ENCODE assay signal across 19 cellular contexts in the genomic region with DNA sequence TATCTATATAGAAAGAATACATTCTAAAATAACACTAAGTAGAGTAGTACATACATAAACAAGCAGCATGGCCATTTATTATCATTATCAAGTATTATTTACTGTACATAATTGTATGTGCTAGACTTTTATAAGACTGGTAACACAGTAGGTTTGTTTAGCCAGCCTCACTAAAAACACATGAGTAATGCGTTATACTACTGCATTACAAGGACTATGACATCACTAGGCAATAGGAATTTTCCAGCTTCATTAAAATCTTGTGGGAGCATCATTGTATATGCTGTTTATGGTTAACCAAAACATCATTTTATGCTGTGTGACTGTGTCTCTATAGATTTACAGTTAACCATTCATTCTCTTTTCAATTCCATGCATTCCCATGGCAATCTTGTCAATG.
DNase-seq lines count a peak whose midpoint lies in the region; TF ChIP-seq lines count a peak whose summit lies in the region.
"Had no signal": no experiment of that assay in that cellular context is flagged by ENCODE, and none has a peak within 500 bp of the region (broad histone marks: within the 10 kb centered on the region; RNA-seq: fewer than 3 reads in every experiment).

No MANE protein-coding gene starts in this region.

- H3F3A ChIP-seq in smooth muscle cell (ENCODE audit: low read depth): peaks cover 5% of the 10 kb centered on the region

- H3K27me3 ChIP-seq in mammary epithelial cell (ENCODE audit: insufficient read depth, low read length) (no peaks in the 10 kb centered on the region), breast epithelium (no peaks in the 10 kb centered on the region), smooth muscle cell (ENCODE audit: low read depth) (no peaks in the 10 kb centered on the region), transverse colon (no peaks in the 10 kb centered on the region)
- H3K27me3 ChIP-seq: BLaER1 had no signal

- H3K36me3 ChIP-seq in mammary epithelial cell (ENCODE audit: insufficient read depth, low read length) (no peaks in the 10 kb centered on the region), breast epithelium (no peaks in the 10 kb centered on the region), smooth muscle cell (ENCODE audit: low read depth) (no peaks in the 10 kb centered on the region), transverse colon (no peaks in the 10 kb centered on the region)
- H3K36me3 ChIP-seq: BLaER1, HAP-1 had no signal

- peaks cover 7% of the 10 kb centered on the region for H3K4me1 ChIP-seq in mammary epithelial cell (ENCODE audit: insufficient read depth, low read length)
- H3K4me1 ChIP-seq in breast epithelium: no peaks in the 10 kb centered on the region
- no peaks in the 10 kb centered on the region for H3K4me1 ChIP-seq in smooth muscle cell (ENCODE audit: low read depth)
- no peaks in the 10 kb centered on the region for H3K4me1 ChIP-seq in transverse colon
- H3K4me1 ChIP-seq: A549, BLaER1, HAP-1 had no signal

- H3K27ac ChIP-seq in mammary epithelial cell (ENCODE audit: insufficient read depth, low read depth, low read length) (no peak overlapping the region), breast epithelium (no peak overlapping the region), smooth muscle cell (ENCODE audit: low read depth) (peak overlapping the region; percentile 5), transverse colon (no peak overlapping the region)
- H3K27ac ChIP-seq: 22Rv1, A549, BLaER1, GM23248, HL-60 had no signal

- DNase-seq in mammary epithelial cell (peak; percentile 27), breast epithelium (ENCODE audit: low spot score in 2 of 2) (no peak), M059J (ENCODE audit: low read depth) (peak; percentile 16), epithelial cell of esophagus (ENCODE audit: low read depth) (peak; percentile 29), smooth muscle cell (lab: John Stamatoyannopoulos, UW; ENCODE audit: unreplicated experiment) (no peak), midbrain (lab: John Stamatoyannopoulos, UW) (no peak), transverse colon (no peak)
- DNase-seq in stimulated activated CD4-positive, alpha-beta T cell treated with anti-CD3 and anti-CD28 coated beads, Interleukin-2, amount 100 ng/mL, for 48 hours: no peak
- DNase-seq: AML-193; CD4-positive, alpha-beta memory T cell; DMS153; DMS79; GM23248 had no signal

- dilution Hi-C loops in mammary epithelial cell (cut with HindIII; ENCODE audit: low sequenced_read_pairs): no loop called here

- no peak overlapping the region for H3K4me2 ChIP-seq in mammary epithelial cell (ENCODE audit: insufficient read depth, low read depth, low read length)
- no peak overlapping the region for H3K4me2 ChIP-seq in smooth muscle cell
- H3K4me2 ChIP-seq: A549, BLaER1 had no signal

- TF ChIP-seq CTCF in mammary epithelial cell (conservative IDR thresholded peaks at IDR 0.05 in 1 of 2, IDR thresholded peaks at IDR 0.05 in 1 of 2; ENCODE audit: extremely low read depth in 1 of 2, insufficient read depth in 1 of 2, low read depth in 1 of 2, low read length in 2 of 2): no peak
- no peak for TF ChIP-seq CTCF in breast epithelium (IDR thresholded peaks at IDR 0.05)
- TF ChIP-seq CTCF in epithelial cell of esophagus (IDR thresholded peaks at IDR 0.05; ENCODE audit: insufficient read depth, low read depth, low read length, missing control alignments): no peak
- no peak for TF ChIP-seq CTCF in smooth muscle cell (IDR thresholded peaks at IDR 0.05; ENCODE audit: borderline replicate concordance, insufficient read depth, poor library complexity, severe bottlenecking)
- TF ChIP-seq CTCF in transverse colon (IDR thresholded peaks at IDR 0.05): no peak

- no TSS peak for BruUV-seq in mammary epithelial cell (replicated peaks; lab: Mats Ljungman, UMichigan)

- 92% methylated on average over 1 of the region's 1 CpG for WGBS in mammary epithelial cell (ENCODE audit: low coverage, missing lambda C conversion rate)
- WGBS in smooth muscle cell (ENCODE audit: low lambda C conversion rate): 26% methylated on average over 1 of the region's 1 CpG
- WGBS in transverse colon (ENCODE audit: low coverage in 1 of 2), 2 donors: 89 to 95% methylated on average over 1 of the region's 1 CpG

- no peaks in the 10 kb centered on the region for H3K9me3 ChIP-seq in mammary epithelial cell (replicated peaks; ENCODE audit: insufficient read depth, low read length)
- no peaks in the 10 kb centered on the region for H3K9me3 ChIP-seq in breast epithelium
- H3K9me3 ChIP-seq in smooth muscle cell (replicated peaks; ENCODE audit: low read depth): no peaks in the 10 kb centered on the region
- H3K9me3 ChIP-seq in transverse colon: no peaks in the 10 kb centered on the region
- H3K9me3 ChIP-seq: A549, BLaER1, HAP-1 had no signal

- TF ChIP-seq POLR2A in breast epithelium (IDR thresholded peaks at IDR 0.05) (no peak), transverse colon (IDR thresholded peaks at IDR 0.05) (no peak)

- H3K4me3 ChIP-seq in mammary epithelial cell (replicated peaks in 1 of 3; ENCODE audit: insufficient read depth in 1 of 3, low read depth in 2 of 3, low read length in 3 of 3) (no peak overlapping the region), breast epithelium (no peak overlapping the region), epithelial cell of esophagus (ENCODE audit: low read length) (no peak overlapping the region), smooth muscle cell (no peak overlapping the region), transverse colon (no peak overlapping the region)
- H3K4me3 ChIP-seq: A549, BLaER1, GM12878, GM23248, HAP-1 had no signal

- H2AFZ ChIP-seq in mammary epithelial cell (ENCODE audit: low read depth, low read length) (no peak overlapping the region), smooth muscle cell (ENCODE audit: low read depth) (no peak overlapping the region)
- H2AFZ ChIP-seq: GM23248 had no signal

- intact Hi-C loops in mammary epithelial cell (cut with micrococcal nuclease) (no loop called here), breast epithelium (cut with DNase I; ENCODE audit: low total_unique reads) (no loop called here), transverse colon (cut with DNase I; ENCODE audit: low total_unique reads) (no loop called here)

- no peaks in the 10 kb centered on the region for H3K79me2 ChIP-seq in mammary epithelial cell (ENCODE audit: insufficient read depth, low read length)
- H3K79me2 ChIP-seq in smooth muscle cell (ENCODE audit: low read depth): no peaks in the 10 kb centered on the region

- H4K20me1 ChIP-seq in mammary epithelial cell (ENCODE audit: insufficient read depth, low read length) (no peaks in the 10 kb centered on the region), smooth muscle cell (ENCODE audit: low read depth) (no peaks in the 10 kb centered on the region)
- H4K20me1 ChIP-seq: BLaER1 had no signal

- H3K9ac ChIP-seq in mammary epithelial cell (ENCODE audit: insufficient read depth, low read length) (no peak overlapping the region), smooth muscle cell (ENCODE audit: low read depth) (no peak overlapping the region)
- H3K9ac ChIP-seq: BLaER1, GM23248 had no signal

- in situ Hi-C loops in mammary epithelial cell (cut with MboI; ENCODE audit: low sequenced_read_pairs in 2 of 2) (no loop called here), transverse colon (cut with MboI; ENCODE audit: low pct_ligation_motif_present in 1 of 4, low pct_unique_long_range_greater_than_20kb in 1 of 4, low sequenced_read_pairs in 3 of 4) (no loop called here)

- no peak for TF ChIP-seq EP300 in transverse colon (IDR thresholded peaks at IDR 0.05; ENCODE audit: low read depth)

- CTCF ChIA-PET in mammary epithelial cell (lab: Charles Lee; ENCODE audit: low non-redundant PET): no interaction called here

Comparison
In these comparisons a context has a peak if more than half of its experiments do, and no peak if none do; other contexts are left out.
1. DNase-seq: peak in mammary epithelial cell (single experiment), M059J (single experiment) and epithelial cell of esophagus (single experiment); none in breast epithelium (0 of 2), smooth muscle cell (single experiment), midbrain (single experiment), stimulated activated CD4-positive, alpha-beta T cell treated with anti-CD3 and anti-CD28 coated beads, Interleukin-2, amount 100 ng/mL, for 48 hours (0 of 2) and transverse colon (single experiment).